1 cellular context compared by ENCODE assay signal in the genomic region with DNA sequence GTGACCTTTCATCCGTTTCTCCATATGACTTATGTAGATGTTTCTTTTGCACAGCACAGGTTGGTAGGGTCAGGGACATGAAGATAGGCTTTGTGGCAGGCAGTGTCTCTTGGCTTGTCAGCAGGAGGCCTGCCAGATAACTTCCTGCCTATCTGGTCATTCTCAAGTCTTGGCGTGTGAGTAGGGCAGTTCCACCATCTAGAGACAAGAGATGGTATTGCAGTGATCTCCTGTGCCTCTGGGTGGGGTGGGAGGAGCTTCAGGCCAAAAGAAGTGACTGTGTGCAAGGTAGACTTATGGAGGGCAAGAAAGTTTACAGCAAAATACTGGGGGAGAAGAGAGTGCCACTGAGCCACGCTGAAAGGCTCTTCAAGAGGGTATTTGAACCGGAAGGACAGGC.
TF ChIP-seq lines count a peak whose summit lies in the region.

No MANE protein-coding gene starts in this region.

TF ChIP-seq in GM23338, 12 proteins besides CTCF, POLR2A, EP300 and RAD21 (continued from another document):
- TF ChIP-seq, protein P1, sequence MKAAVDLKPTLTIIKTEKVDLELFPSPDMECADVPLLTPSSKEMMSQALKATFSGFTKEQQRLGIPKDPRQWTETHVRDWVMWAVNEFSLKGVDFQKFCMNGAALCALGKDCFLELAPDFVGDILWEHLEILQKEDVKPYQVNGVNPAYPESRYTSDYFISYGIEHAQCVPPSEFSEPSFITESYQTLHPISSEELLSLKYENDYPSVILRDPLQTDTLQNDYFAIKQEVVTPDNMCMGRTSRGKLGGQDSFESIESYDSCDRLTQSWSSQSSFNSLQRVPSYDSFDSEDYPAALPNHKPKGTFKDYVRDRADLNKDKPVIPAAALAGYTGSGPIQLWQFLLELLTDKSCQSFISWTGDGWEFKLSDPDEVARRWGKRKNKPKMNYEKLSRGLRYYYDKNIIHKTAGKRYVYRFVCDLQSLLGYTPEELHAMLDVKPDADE (IDR thresholded peaks at IDR 0.05): no peak
- TF ChIP-seq EZH2phosphoT487 (IDR thresholded peaks at IDR 0.05; ENCODE audit: unreplicated experiment): no peak
- no peak for TF ChIP-seq EZH2 (IDR thresholded peaks at IDR 0.05; ENCODE audit: low read depth, unreplicated experiment)
- no peak for TF ChIP-seq STAT1 (IDR thresholded peaks at IDR 0.05; ENCODE audit: unreplicated experiment)
- TF ChIP-seq, protein P2, sequence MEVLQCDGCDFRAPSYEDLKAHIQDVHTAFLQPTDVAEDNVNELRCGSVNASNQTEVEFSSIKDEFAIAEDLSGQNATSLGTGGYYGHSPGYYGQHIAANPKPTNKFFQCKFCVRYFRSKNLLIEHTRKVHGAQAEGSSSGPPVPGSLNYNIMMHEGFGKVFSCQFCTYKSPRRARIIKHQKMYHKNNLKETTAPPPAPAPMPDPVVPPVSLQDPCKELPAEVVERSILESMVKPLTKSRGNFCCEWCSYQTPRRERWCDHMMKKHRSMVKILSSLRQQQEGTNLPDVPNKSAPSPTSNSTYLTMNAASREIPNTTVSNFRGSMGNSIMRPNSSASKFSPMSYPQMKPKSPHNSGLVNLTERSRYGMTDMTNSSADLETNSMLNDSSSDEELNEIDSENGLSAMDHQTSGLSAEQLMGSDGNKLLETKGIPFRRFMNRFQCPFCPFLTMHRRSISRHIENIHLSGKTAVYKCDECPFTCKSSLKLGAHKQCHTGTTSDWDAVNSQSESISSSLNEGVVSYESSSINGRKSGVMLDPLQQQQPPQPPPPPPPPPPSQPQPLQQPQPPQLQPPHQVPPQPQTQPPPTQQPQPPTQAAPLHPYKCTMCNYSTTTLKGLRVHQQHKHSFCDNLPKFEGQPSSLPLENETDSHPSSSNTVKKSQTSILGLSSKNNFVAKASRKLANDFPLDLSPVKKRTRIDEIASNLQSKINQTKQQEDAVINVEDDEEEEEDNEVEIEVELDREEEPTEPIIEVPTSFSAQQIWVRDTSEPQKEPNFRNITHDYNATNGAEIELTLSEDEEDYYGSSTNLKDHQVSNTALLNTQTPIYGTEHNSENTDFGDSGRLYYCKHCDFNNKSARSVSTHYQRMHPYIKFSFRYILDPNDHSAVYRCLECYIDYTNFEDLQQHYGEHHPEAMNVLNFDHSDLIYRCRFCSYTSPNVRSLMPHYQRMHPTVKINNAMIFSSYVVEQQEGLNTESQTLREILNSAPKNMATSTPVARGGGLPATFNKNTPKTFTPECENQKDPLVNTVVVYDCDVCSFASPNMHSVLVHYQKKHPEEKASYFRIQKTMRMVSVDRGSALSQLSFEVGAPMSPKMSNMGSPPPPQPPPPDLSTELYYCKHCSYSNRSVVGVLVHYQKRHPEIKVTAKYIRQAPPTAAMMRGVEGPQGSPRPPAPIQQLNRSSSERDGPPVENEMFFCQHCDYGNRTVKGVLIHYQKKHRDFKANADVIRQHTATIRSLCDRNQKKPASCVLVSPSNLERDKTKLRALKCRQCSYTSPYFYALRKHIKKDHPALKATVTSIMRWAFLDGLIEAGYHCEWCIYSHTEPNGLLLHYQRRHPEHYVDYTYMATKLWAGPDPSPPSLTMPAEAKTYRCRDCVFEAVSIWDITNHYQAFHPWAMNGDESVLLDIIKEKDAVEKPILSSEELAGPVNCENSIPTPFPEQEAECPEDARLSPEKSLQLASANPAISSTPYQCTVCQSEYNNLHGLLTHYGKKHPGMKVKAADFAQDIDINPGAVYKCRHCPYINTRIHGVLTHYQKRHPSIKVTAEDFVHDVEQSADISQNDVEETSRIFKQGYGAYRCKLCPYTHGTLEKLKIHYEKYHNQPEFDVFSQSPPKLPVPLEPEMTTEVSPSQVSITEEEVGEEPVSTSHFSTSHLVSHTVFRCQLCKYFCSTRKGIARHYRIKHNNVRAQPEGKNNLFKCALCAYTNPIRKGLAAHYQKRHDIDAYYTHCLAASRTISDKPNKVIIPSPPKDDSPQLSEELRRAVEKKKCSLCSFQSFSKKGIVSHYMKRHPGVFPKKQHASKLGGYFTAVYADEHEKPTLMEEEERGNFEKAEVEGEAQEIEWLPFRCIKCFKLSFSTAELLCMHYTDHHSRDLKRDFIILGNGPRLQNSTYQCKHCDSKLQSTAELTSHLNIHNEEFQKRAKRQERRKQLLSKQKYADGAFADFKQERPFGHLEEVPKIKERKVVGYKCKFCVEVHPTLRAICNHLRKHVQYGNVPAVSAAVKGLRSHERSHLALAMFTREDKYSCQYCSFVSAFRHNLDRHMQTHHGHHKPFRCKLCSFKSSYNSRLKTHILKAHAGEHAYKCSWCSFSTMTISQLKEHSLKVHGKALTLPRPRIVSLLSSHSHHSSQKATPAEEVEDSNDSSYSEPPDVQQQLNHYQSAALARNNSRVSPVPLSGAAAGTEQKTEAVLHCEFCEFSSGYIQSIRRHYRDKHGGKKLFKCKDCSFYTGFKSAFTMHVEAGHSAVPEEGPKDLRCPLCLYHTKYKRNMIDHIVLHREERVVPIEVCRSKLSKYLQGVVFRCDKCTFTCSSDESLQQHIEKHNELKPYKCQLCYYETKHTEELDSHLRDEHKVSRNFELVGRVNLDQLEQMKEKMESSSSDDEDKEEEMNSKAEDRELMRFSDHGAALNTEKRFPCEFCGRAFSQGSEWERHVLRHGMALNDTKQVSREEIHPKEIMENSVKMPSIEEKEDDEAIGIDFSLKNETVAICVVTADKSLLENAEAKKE (CRISPR knock-in tag; IDR thresholded peaks at IDR 0.05): no peak
- no peak for TF ChIP-seq POLR2AphosphoS5 (IDR thresholded peaks at IDR 0.05; ENCODE audit: low read depth)
- no peak for TF ChIP-seq JUNB (IDR thresholded peaks at IDR 0.05; ENCODE audit: unreplicated experiment)
